9 cellular contexts compared by ENCODE assay signal in genomic region chr17:4555863-4556646, GRCh38. TPM values are rescaled to one million over a fixed set of nuclear protein-coding genes. Genes with fewer than 3 reads are reported as not detected.
A peak's percentile ranks its signal among the peaks of the same experiment; 100 is the strongest.
DNase-seq lines count a peak whose midpoint lies in the region; ATAC-seq and TF ChIP-seq lines count a peak whose summit lies in the region.
"Had no signal": no experiment of that assay in that cellular context is flagged by ENCODE, and none has a peak within 500 bp of the region (broad histone marks: within the 10 kb centered on the region; RNA-seq: fewer than 3 reads in every experiment).

No MANE protein-coding gene starts in this region.

- H3K4me3 ChIP-seq in GM06990 (replicated peaks; ENCODE audit: low read depth, low read length) (peak overlapping the region; percentile 94), Panc1 (ENCODE audit: low read depth in 2 of 2, low read length in 2 of 2) (peak overlapping the region; percentile 84 to 95), esophagus (ENCODE audit: low read depth in 1 of 2, low read length in 2 of 2) (peak overlapping the region; percentile 78 to 87)

- in situ Hi-C loops in Panc1 (cut with HindIII; ENCODE audit: low pct_unique_long_range_greater_than_20kb, low sequenced_read_pairs) = no loop called here

- ATAC-seq in Panc1 (no peak), GM21381 (IDR thresholded peaks at IDR 0.05; ENCODE audit: unreplicated experiment) (no peak), HG03175 (IDR thresholded peaks at IDR 0.05; ENCODE audit: unreplicated experiment) (no peak)

- intact Hi-C loops in Panc1 (cut with micrococcal nuclease; ENCODE audit: unreplicated experiment) (no loop called here), posterior vena cava (cut with DNase I) (no loop called here)

- no peak for DNase-seq in GM06990 (ENCODE audit: extremely low read depth, insufficient read length)
- no peak for DNase-seq in Panc1 (ENCODE audit: low read depth, low spot score)
- peak; percentile 80 for DNase-seq in posterior vena cava (ENCODE audit: low spot score)
- no peak for DNase-seq in stimulated activated CD4-positive, alpha-beta T cell treated with anti-CD3 and anti-CD28 coated beads, Interleukin-12 subunit alpha, Interleukin-12 subunit beta, amount 100 ng/mL, for 4 hours
- DNase-seq in 8988T = no peak

- H3K27ac ChIP-seq in Panc1 (ENCODE audit: low read length) = peak overlapping the region; percentile 94
- peak overlapping the region in 1 of 2 donors; percentile 85 for H3K27ac ChIP-seq in esophagus (ENCODE audit: low read depth in 2 of 2, low read length in 1 of 2)

- BruUV-seq in Panc1 (replicated peaks; lab: Mats Ljungman, UMichigan) = TSS peak; percentile 87

- H3K9me3 ChIP-seq in Panc1 (ENCODE audit: control insufficient read depth, insufficient read depth, low read depth, low read length) = no peaks in the 10 kb centered on the region
- H3K9me3 ChIP-seq in esophagus (ENCODE audit: control insufficient read depth in 2 of 2, insufficient read depth in 1 of 2, low read depth in 1 of 2, low read length in 1 of 2) = no peaks in the 10 kb centered on the region

- H3K4me1 ChIP-seq in Panc1 (ENCODE audit: control insufficient read depth, insufficient read depth, low read length) (peaks cover 15% of the 10 kb centered on the region), esophagus (ENCODE audit: control insufficient read depth in 2 of 2, insufficient read depth in 2 of 2, low read length in 1 of 2) (peaks cover 10 to 29% of the 10 kb centered on the region in 2 donors)

- CTCF ChIA-PET in Panc1 (lab: Charles Lee) = interaction anchor here (0.5 kb wide), 1 partner anchor 70 kb away, joined by 4 read pairs; no protein-coding TSS in a partner anchor

- H3K36me3 ChIP-seq in GM06990 (ENCODE audit: control insufficient read depth, insufficient read depth, low read length) = peaks cover 18% of the 10 kb centered on the region
- H3K36me3 ChIP-seq in Panc1 (ENCODE audit: control insufficient read depth, insufficient read depth, low read length) = peaks cover 2% of the 10 kb centered on the region
- peaks cover 11 to 33% of the 10 kb centered on the region in 2 donors for H3K36me3 ChIP-seq in esophagus (ENCODE audit: control insufficient read depth in 2 of 2, insufficient read depth in 2 of 2, low read length in 1 of 2)

- no peaks in the 10 kb centered on the region for H3K27me3 ChIP-seq in GM06990 (replicated peaks; ENCODE audit: control insufficient read depth, insufficient read depth, low read length)
- no peaks in the 10 kb centered on the region for H3K27me3 ChIP-seq in Panc1 (ENCODE audit: control insufficient read depth, insufficient read depth, low read length)
- H3K27me3 ChIP-seq in esophagus (ENCODE audit: control insufficient read depth in 1 of 2, insufficient read depth in 2 of 2, low read length in 2 of 2) = no peaks in the 10 kb centered on the region

- POLR2A ChIA-PET in Panc1 (lab: Charles Lee) = interaction anchor here (0.7 kb wide), 1 partner anchor 32 kb away, joined by 3 read pairs; no protein-coding TSS in a partner anchor

- TF ChIP-seq CTCF in GM06990 (IDR thresholded peaks at IDR 0.05; ENCODE audit: insufficient read depth, low read length, poor library complexity, severe bottlenecking) = no peak
- TF ChIP-seq CTCF in Panc1 (IDR thresholded peaks at IDR 0.05) = no peak

- WGBS in esophagus, 2 donors = 63% methylated on average over 15 of the region's 15 CpGs

RNA-seq across cellular contexts. Expression of gene MYBBP1A, which starts 0.9 kb away (rescaled TPM):
- total RNA-seq in Panc1 (2021; ENCODE audit: unreplicated experiment) (95.6 TPM), posterior vena cava (10 to 100 TPM; 37.9 to 41.0 TPM)
- 123 TPM for polyA plus RNA-seq in Panc1 (2012; ENCODE audit: insufficient read length)
- 10 to 100 TPM; 32.6 to 44.8 TPM for polyA plus RNA-seq in esophagus

RNA-seq across cellular contexts. Expression of gene GGT6, which starts 4.3 kb away (rescaled TPM):
- total RNA-seq in Panc1 (2021; ENCODE audit: unreplicated experiment) = not detected
- polyA plus RNA-seq in Panc1 (2012; ENCODE audit: insufficient read length) = not detected
- 10 to 100 TPM; 49.5 to 72.3 TPM for polyA plus RNA-seq in esophagus
- not detected for total RNA-seq in posterior vena cava
- total RNA-seq: subcutaneous adipose tissue had no signal

RNA-seq across cellular contexts. Expression of gene SMTNL2, which starts 28.3 kb away (rescaled TPM):
- total RNA-seq in Panc1 (2021; ENCODE audit: unreplicated experiment) (not detected), posterior vena cava (1 to 10 TPM; 2.0 to 3.0 TPM)
- not detected for polyA plus RNA-seq in Panc1 (2012; ENCODE audit: insufficient read length)
- 1 to 10 TPM in 1 of 2 donors, under 1 TPM in 1; 0.53 to 1.4 TPM for polyA plus RNA-seq in esophagus

RNA-seq across cellular contexts. Expression of gene SPNS2, which starts 57.4 kb away (rescaled TPM):
- total RNA-seq in Panc1 (2021; ENCODE audit: unreplicated experiment) (1.9 TPM), posterior vena cava (10 to 100 TPM; 16.2 to 20.9 TPM)
- polyA plus RNA-seq in Panc1 (2012; ENCODE audit: insufficient read length) = 1.8 TPM
- polyA plus RNA-seq in esophagus = 100 to 1,000 TPM in 1 of 2 donors, 10 to 100 TPM in 1; 95.3 to 238 TPM
